Comparison of ENCODE assay signal across 15 cellular contexts in the genomic region with DNA sequence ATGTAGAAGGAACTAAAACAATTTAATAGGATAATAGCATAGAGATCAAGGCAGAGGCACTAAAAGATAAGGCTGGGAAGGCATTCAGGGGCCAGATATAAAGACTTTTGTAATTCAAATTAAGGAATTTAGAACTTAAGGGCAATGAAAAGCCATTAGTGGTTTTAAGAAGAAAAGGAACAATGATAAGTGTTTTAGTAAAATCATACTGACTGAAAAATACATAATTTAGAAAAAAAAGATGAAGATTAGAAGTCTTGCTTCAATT. TPM values are rescaled to one million over a fixed set of nuclear protein-coding genes. Genes with fewer than 3 reads are reported as not detected.
DNase-seq lines count a peak whose midpoint lies in the region; ATAC-seq and TF ChIP-seq lines count a peak whose summit lies in the region.
"Had no signal": no experiment of that assay in that cellular context is flagged by ENCODE, and none has a peak within 500 bp of the region (broad histone marks: within the 10 kb centered on the region; RNA-seq: fewer than 3 reads in every experiment).

No MANE protein-coding gene starts in this region.

- DNase-seq in GM23338 (ENCODE audit: low spot score) = peak; percentile 24
- no peak for DNase-seq in mesothelial cell of epicardium (ENCODE audit: low spot score in 2 of 2, unreplicated experiment in 2 of 2)
- no peak for DNase-seq in sigmoid colon
- DNase-seq in superior temporal gyrus (ENCODE audit: extremely low spot score) = no peak
- DNase-seq in putamen (ENCODE audit: low spot score) = no peak
- DNase-seq in NCI-H2196 (lab: John Stamatoyannopoulos, UW; ENCODE audit: unreplicated experiment) = no peak
- DNase-seq: 8988T; Calu3; CD8-positive, alpha-beta T cell; DMS79 treated with DMSO at 0.1 percent for 48 hours; GF-D8 had no signal

- H3K9me2 ChIP-seq in GM23338 (ENCODE audit: insufficient read depth) = no peaks in the 10 kb centered on the region
- no peaks in the 10 kb centered on the region for H3K9me2 ChIP-seq in Loucy (replicated peaks; ENCODE audit: low read depth, low read length)

- TF ChIP-seq EP300 in sigmoid colon (IDR thresholded peaks at IDR 0.05) = no peak

- H3K4me1 ChIP-seq in GM23338 (ENCODE audit: insufficient read depth) (peaks cover 20% of the 10 kb centered on the region), Loucy (ENCODE audit: insufficient read depth, low read length, poor library complexity, severe bottlenecking) (no peaks in the 10 kb centered on the region), sigmoid colon (peaks cover 0 to 28% (median 22%) of the 10 kb centered on the region in 4 donors)

- H3K4me1 Mint-ChIP-seq in GM23338 (peaks cover 26% of the 10 kb centered on the region), mesothelial cell of epicardium (peaks cover 27% of the 10 kb centered on the region)
- H3K4me1 Mint-ChIP-seq: B cell had no signal

- H2AFZ ChIP-seq in GM23338 (no peak overlapping the region), Loucy (ENCODE audit: low read length) (peak overlapping the region; percentile 5; the same call in 1 of the 2 replicates)

- H3K4me3 ChIP-seq in GM23338 (no peak overlapping the region), Loucy (ENCODE audit: low read length, poor library complexity, severe bottlenecking) (no peak overlapping the region), sigmoid colon (no peak overlapping the region)
- H3K4me3 ChIP-seq: BLaER1 treated with 17β-estradiol and CSF1 and Interleukin-3, amounts not matched to agents 10 nM and 100 nM had no signal

- TF ChIP-seq POLR2A in sigmoid colon (IDR thresholded peaks at IDR 0.05) = no peak

- H3K4me3 Mint-ChIP-seq in GM23338 = no peak overlapping the region
- H3K4me3 Mint-ChIP-seq in mesothelial cell of epicardium = no peak overlapping the region
- H3K4me3 Mint-ChIP-seq: B cell; CD8-positive, alpha-beta T cell had no signal

- no peaks in the 10 kb centered on the region for H3K36me3 ChIP-seq in GM23338 (ENCODE audit: insufficient read depth)
- no peaks in the 10 kb centered on the region for H3K36me3 ChIP-seq in Loucy (ENCODE audit: insufficient read depth, low read length)
- H3K36me3 ChIP-seq in sigmoid colon = no peaks in the 10 kb centered on the region
- H3K36me3 ChIP-seq: BLaER1 treated with 17β-estradiol and CSF1 and Interleukin-3, amounts not matched to agents 10 nM and 100 nM had no signal

- H3K27me3 ChIP-seq in GM23338 (ENCODE audit: insufficient read depth) (no peaks in the 10 kb centered on the region), Loucy (ENCODE audit: insufficient read depth, low read length, poor library complexity, severe bottlenecking) (no peaks in the 10 kb centered on the region), sigmoid colon (no peaks in the 10 kb centered on the region)
- H3K27me3 ChIP-seq: BLaER1 treated with 17β-estradiol and CSF1 and Interleukin-3, amounts not matched to agents 10 nM and 100 nM had no signal

- peak; percentile 34 for ATAC-seq in GM23338
- ATAC-seq in HG03354 (IDR thresholded peaks at IDR 0.05; ENCODE audit: poor library complexity, severe bottlenecking, unreplicated experiment) = no peak
- ATAC-seq: CD8-positive, alpha-beta T cell had no signal

- no peak overlapping the region; the same call in 1 of the 2 replicates for H3K4me2 ChIP-seq in GM23338
- no peak overlapping the region for H3K4me2 ChIP-seq in Loucy (ENCODE audit: low read depth, low read length, poor library complexity, severe bottlenecking)
- H3K4me2 ChIP-seq: BLaER1 treated with 17β-estradiol and CSF1 and Interleukin-3, amounts not matched to agents 10 nM and 100 nM had no signal

- H3K9me3 ChIP-seq in Loucy (ENCODE audit: insufficient read depth, low read depth, low read length) (no peaks in the 10 kb centered on the region), sigmoid colon (no peaks in the 10 kb centered on the region)
- H3K9me3 ChIP-seq: BLaER1 treated with 17β-estradiol and CSF1 and Interleukin-3, amounts not matched to agents 10 nM and 100 nM had no signal

- TF ChIP-seq CTCF in GM23338 (conservative IDR thresholded peaks at IDR 0.05; ENCODE audit: low read depth in 2 of 2) (no peak), Loucy (conservative IDR thresholded peaks at IDR 0.05; ENCODE audit: low read length) (no peak), mesothelial cell of epicardium (IDR thresholded peaks at IDR 0.05; ENCODE audit: unreplicated experiment) (no peak), sigmoid colon (IDR thresholded peaks at IDR 0.05) (no peak)

- intact Hi-C loops in sigmoid colon (cut with DNase I) = no loop called here

- H3K9ac ChIP-seq in Loucy (ENCODE audit: low read depth, low read length, poor library complexity, severe bottlenecking) = no peak overlapping the region
- H3K9ac ChIP-seq: BLaER1 treated with 17β-estradiol and CSF1 and Interleukin-3, amounts not matched to agents 10 nM and 100 nM had no signal

- H3K27ac Mint-ChIP-seq in GM23338 = 0 out of 2 replicates have a peak overlapping the region, but pooled peaks have one; percentile 17
- peak overlapping the region; percentile 7 for H3K27ac Mint-ChIP-seq in mesothelial cell of epicardium
- H3K27ac Mint-ChIP-seq: B cell; CD8-positive, alpha-beta T cell had no signal

- H3K79me2 ChIP-seq in GM23338 (replicated peaks; ENCODE audit: insufficient read depth) (no peaks in the 10 kb centered on the region), Loucy (ENCODE audit: insufficient read depth, low read length) (no peaks in the 10 kb centered on the region)

- H3K27me3 Mint-ChIP-seq in GM23338 (ENCODE audit: insufficient read depth, low read depth, poor library complexity) = peaks cover 7% of the 10 kb centered on the region
- no peaks in the 10 kb centered on the region for H3K27me3 Mint-ChIP-seq in mesothelial cell of epicardium (ENCODE audit: low read depth)

- H3F3A ChIP-seq in GM23338 (replicated peaks; ENCODE audit: low read depth) (no peaks in the 10 kb centered on the region), Loucy (ENCODE audit: low read depth) (no peaks in the 10 kb centered on the region)

- H3K27ac ChIP-seq in GM23338 (ENCODE audit: low read depth) (no peak overlapping the region), sigmoid colon (peak overlapping the region in 3 of 4 donors; percentile 50 to 70 (median 66))
- H3K27ac ChIP-seq: BLaER1 treated with 17β-estradiol and CSF1 and Interleukin-3, amounts not matched to agents 10 nM and 100 nM had no signal

- H3K36me3 Mint-ChIP-seq in GM23338 (ENCODE audit: low read depth) = no peaks in the 10 kb centered on the region
- H3K36me3 Mint-ChIP-seq in mesothelial cell of epicardium = no peaks in the 10 kb centered on the region
- H3K36me3 Mint-ChIP-seq: CD8-positive, alpha-beta T cell had no signal

- no peaks in the 10 kb centered on the region for H3K9me3 Mint-ChIP-seq in GM23338
- H3K9me3 Mint-ChIP-seq in mesothelial cell of epicardium = no peaks in the 10 kb centered on the region
- H3K9me3 Mint-ChIP-seq: CD8-positive, alpha-beta T cell had no signal

- H4K20me1 ChIP-seq in GM23338 (replicated peaks; ENCODE audit: insufficient read depth) (no peaks in the 10 kb centered on the region), Loucy (ENCODE audit: insufficient read depth, low read length, poor library complexity, severe bottlenecking) (no peaks in the 10 kb centered on the region)
- H4K20me1 ChIP-seq: BLaER1 treated with 17β-estradiol and CSF1 and Interleukin-3, amounts not matched to agents 10 nM and 100 nM had no signal

TF ChIP-seq in GM23338, 12 proteins besides CTCF, POLR2A, EP300 and RAD21:
- TF ChIP-seq ZNF331 (CRISPR knock-in tag; IDR thresholded peaks at IDR 0.05; ENCODE audit: low read depth) (no peak), EZH2phosphoT487 (IDR thresholded peaks at IDR 0.05; ENCODE audit: unreplicated experiment) (no peak)
- TF ChIP-seq, protein P1, sequence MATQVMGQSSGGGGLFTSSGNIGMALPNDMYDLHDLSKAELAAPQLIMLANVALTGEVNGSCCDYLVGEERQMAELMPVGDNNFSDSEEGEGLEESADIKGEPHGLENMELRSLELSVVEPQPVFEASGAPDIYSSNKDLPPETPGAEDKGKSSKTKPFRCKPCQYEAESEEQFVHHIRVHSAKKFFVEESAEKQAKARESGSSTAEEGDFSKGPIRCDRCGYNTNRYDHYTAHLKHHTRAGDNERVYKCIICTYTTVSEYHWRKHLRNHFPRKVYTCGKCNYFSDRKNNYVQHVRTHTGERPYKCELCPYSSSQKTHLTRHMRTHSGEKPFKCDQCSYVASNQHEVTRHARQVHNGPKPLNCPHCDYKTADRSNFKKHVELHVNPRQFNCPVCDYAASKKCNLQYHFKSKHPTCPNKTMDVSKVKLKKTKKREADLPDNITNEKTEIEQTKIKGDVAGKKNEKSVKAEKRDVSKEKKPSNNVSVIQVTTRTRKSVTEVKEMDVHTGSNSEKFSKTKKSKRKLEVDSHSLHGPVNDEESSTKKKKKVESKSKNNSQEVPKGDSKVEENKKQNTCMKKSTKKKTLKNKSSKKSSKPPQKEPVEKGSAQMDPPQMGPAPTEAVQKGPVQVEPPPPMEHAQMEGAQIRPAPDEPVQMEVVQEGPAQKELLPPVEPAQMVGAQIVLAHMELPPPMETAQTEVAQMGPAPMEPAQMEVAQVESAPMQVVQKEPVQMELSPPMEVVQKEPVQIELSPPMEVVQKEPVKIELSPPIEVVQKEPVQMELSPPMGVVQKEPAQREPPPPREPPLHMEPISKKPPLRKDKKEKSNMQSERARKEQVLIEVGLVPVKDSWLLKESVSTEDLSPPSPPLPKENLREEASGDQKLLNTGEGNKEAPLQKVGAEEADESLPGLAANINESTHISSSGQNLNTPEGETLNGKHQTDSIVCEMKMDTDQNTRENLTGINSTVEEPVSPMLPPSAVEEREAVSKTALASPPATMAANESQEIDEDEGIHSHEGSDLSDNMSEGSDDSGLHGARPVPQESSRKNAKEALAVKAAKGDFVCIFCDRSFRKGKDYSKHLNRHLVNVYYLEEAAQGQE (IDR thresholded peaks at IDR 0.05; ENCODE audit: unreplicated experiment) = no peak

RNA-seq across cellular contexts. Expression of a gene that starts 14.1 kb away (rescaled TPM):
- total RNA-seq in GM23338 (2014; rRNA removed; shearing (Covaris generic)) = 13.1 and 13.8 TPM in 2 replicates
- 17.7 and 24.8 TPM in 2 replicates for polyA plus RNA-seq in GM23338 (2016; fragmentation: Nextera tagmentation; extraction: Ambion mirVana)
- total RNA-seq in mesothelial cell of epicardium = 51.6 to 55.2 TPM (median 54.4 TPM) in 3 replicates
- 100 to 1,000 TPM; 366 to 667 (median 434) TPM for total RNA-seq in sigmoid colon
- 100 to 1,000 TPM in 1 of 3 donors, 10 to 100 TPM in 2; 22.4 to 118 (median 49.2) TPM for polyA plus RNA-seq in sigmoid colon
